In genomic region chr17:81860756-81861568, GRCh38 we compare ENCODE assay signal across 8 cellular contexts. TPM values are rescaled to one million over a fixed set of nuclear protein-coding genes. Genes with fewer than 3 reads are reported as not detected.
DNase-seq lines count a peak whose midpoint lies in the region; ATAC-seq and TF ChIP-seq lines count a peak whose summit lies in the region.

No MANE protein-coding gene starts in this region.

- H3K4me3 ChIP-seq in fibroblast of the aortic adventitia (ENCODE audit: low read depth, low read length) = peak overlapping the region; percentile 86

- H4K20me1 ChIP-seq in H9 (ENCODE audit: control insufficient read depth, insufficient read depth, insufficient read length) = peaks cover 2% of the 10 kb centered on the region

- H3K4me1 ChIP-seq in ES-I3 (ENCODE audit: insufficient read depth, low read length) (0 out of 2 replicates have a peak, but pooled peaks cover 6% of the 10 kb centered on the region), H9 (ENCODE audit: insufficient read depth, low read length) (peaks cover 3% of the 10 kb centered on the region; the same call in 1 of the 2 replicates)

- no peaks in the 10 kb centered on the region for H3K9me3 ChIP-seq in ES-I3 (ENCODE audit: control insufficient read depth, insufficient read depth, low read length)
- no peaks in the 10 kb centered on the region for H3K9me3 ChIP-seq in H9 (ENCODE audit: control insufficient read depth, low read depth, low read length)

- H3K4ac ChIP-seq in H9 (ENCODE audit: low read depth, low read length) = no peak overlapping the region

- ATAC-seq in natural killer cell treated with Interleukin-12 subunit alpha and Interleukin-12 subunit beta and Interleukin-15 and Interleukin-18, amount 100 ng/mL, for 72 hours = peak; percentile 93

- peak; percentile 100 for DNase-seq in H9
- DNase-seq in M059J (ENCODE audit: low read depth) = peak; percentile 100
- peak; percentile 100 for DNase-seq in activated effector memory CD4-positive, alpha-beta T cell treated with anti-CD3 and anti-CD28 coated beads, Interleukin-2, amount 50 U/mL, for 16 hours
- peak; percentile 100 for DNase-seq in fibroblast of the aortic adventitia (ENCODE audit: low read depth)
- peak; percentile 100 for DNase-seq in natural killer cell treated with Interleukin-12 subunit alpha and Interleukin-12 subunit beta and Interleukin-15 and Interleukin-18, amount 100 ng/mL, for 72 hours (ENCODE audit: low spot score)
- peak; percentile 100 for DNase-seq in stimulated activated naive CD4-positive, alpha-beta T cell treated with Interleukin-2 at 50 U/mL for 16 hours (lab: John Stamatoyannopoulos, UW)

- H3K4me2 ChIP-seq in H9 (ENCODE audit: insufficient read depth, insufficient read length, low read length) = peak overlapping the region; percentile 90

- peak overlapping the region; percentile 94 for H3K14ac ChIP-seq in H9 (ENCODE audit: insufficient read depth, low read length)

- H2AK5ac ChIP-seq in H9 (ENCODE audit: insufficient read length, low read length) = no peak overlapping the region

- H3K27me3 Mint-ChIP-seq in H9 (ENCODE audit: low read depth) = peaks cover 2% of the 10 kb centered on the region
- no peaks in the 10 kb centered on the region for H3K27me3 Mint-ChIP-seq in natural killer cell treated with Interleukin-12 subunit alpha and Interleukin-12 subunit beta and Interleukin-15 and Interleukin-18, amount 100 ng/mL, for 72 hours

- H2BK12ac ChIP-seq in H9 (ENCODE audit: insufficient read length, low read depth, low read length) = no peak overlapping the region

- no peak overlapping the region for H2BK20ac ChIP-seq in H9 (ENCODE audit: low read depth, low read length, poor library complexity, severe bottlenecking)

- H3K79me1 ChIP-seq in H9 (ENCODE audit: insufficient read depth, low read depth, low read length, poor library complexity, severe bottlenecking) = peaks cover 14% of the 10 kb centered on the region

- H4K8ac ChIP-seq in H9 (replicated peaks; ENCODE audit: insufficient read length, low read depth, low read length) = no peak overlapping the region

- no CpG with 5 or more reads among the region's 74 CpGs for WGBS in H9 (ENCODE audit: extremely low coverage, insufficient read length, low lambda C conversion rate)

- H3K18ac ChIP-seq in H9 (ENCODE audit: insufficient read length, low read depth, low read length) = peak overlapping the region; percentile 84

- peak overlapping the region; percentile 33 for H2BK5ac ChIP-seq in H9 (ENCODE audit: insufficient read length, low read length)

- no peak overlapping the region for H3K23ac ChIP-seq in H9 (ENCODE audit: insufficient read length, low read depth, low read length)

- no peak overlapping the region for H3T11ph ChIP-seq in H9 (ENCODE audit: low read length)

- peaks cover 31% of the 10 kb centered on the region for H3K36me3 ChIP-seq in ES-I3 (ENCODE audit: insufficient read depth, low read length)

- H4K5ac ChIP-seq in H9 (ENCODE audit: insufficient read length, low read depth, low read length) = no peak overlapping the region

- no peaks in the 10 kb centered on the region for H3K27me3 ChIP-seq in H9 (ENCODE audit: insufficient read depth, low read length)

- H3K4me3 Mint-ChIP-seq in H9 = peak overlapping the region; percentile 82 to 94
- peak overlapping the region; percentile 97 for H3K4me3 Mint-ChIP-seq in natural killer cell treated with Interleukin-12 subunit alpha and Interleukin-12 subunit beta and Interleukin-15 and Interleukin-18, amount 100 ng/mL, for 72 hours

- peak overlapping the region; percentile 96 to 98 (median 97) for H3K27ac Mint-ChIP-seq in H9
- peak overlapping the region; percentile 99 for H3K27ac Mint-ChIP-seq in natural killer cell treated with Interleukin-12 subunit alpha and Interleukin-12 subunit beta and Interleukin-15 and Interleukin-18, amount 100 ng/mL, for 72 hours

- no peak overlapping the region for H2BK15ac ChIP-seq in H9 (ENCODE audit: low read depth, low read length)

- H2BK120ac ChIP-seq in H9 (ENCODE audit: low read depth, low read length, poor library complexity, severe bottlenecking) = no peak overlapping the region

- peaks cover 10% of the 10 kb centered on the region for H3K23me2 ChIP-seq in H9 (ENCODE audit: insufficient read length, low read depth, low read length, poor library complexity, severe bottlenecking)

- peaks cover 0 to 3% of the 10 kb centered on the region in 2 experiments; a peak in 1 of 5 replicates for H3K9me3 Mint-ChIP-seq in H9
- no peaks in the 10 kb centered on the region for H3K9me3 Mint-ChIP-seq in natural killer cell treated with Interleukin-12 subunit alpha and Interleukin-12 subunit beta and Interleukin-15 and Interleukin-18, amount 100 ng/mL, for 72 hours

- H3K36me3 Mint-ChIP-seq in H9 (ENCODE audit: insufficient read depth in 1 of 3, low read depth in 3 of 3) = peaks cover 22 to 54% (median 50%) of the 10 kb centered on the region in 3 experiments; a peak in 6 of 7 replicates
- peaks cover 11% of the 10 kb centered on the region for H3K36me3 Mint-ChIP-seq in natural killer cell treated with Interleukin-12 subunit alpha and Interleukin-12 subunit beta and Interleukin-15 and Interleukin-18, amount 100 ng/mL, for 72 hours

- no peak overlapping the region for H4K91ac ChIP-seq in H9 (ENCODE audit: insufficient read length, low read depth, low read length)

- no peak for TF ChIP-seq CTCF in H9 (conservative IDR thresholded peaks at IDR 0.05)
- peak; percentile 35 for TF ChIP-seq CTCF in fibroblast of the aortic adventitia (IDR thresholded peaks at IDR 0.05; ENCODE audit: insufficient read depth, low read length)

- TF ChIP-seq POLR2A in Raji (IDR thresholded peaks at IDR 0.05; ENCODE audit: insufficient read depth, low read depth, low read length) = peak; percentile 94

- peaks cover 9 to 20% of the 10 kb centered on the region in 2 experiments for H3K4me1 Mint-ChIP-seq in H9
- H3K4me1 Mint-ChIP-seq in natural killer cell treated with Interleukin-12 subunit alpha and Interleukin-12 subunit beta and Interleukin-15 and Interleukin-18, amount 100 ng/mL, for 72 hours (ENCODE audit: low read depth in 2 of 2) = peaks cover 24 to 42% of the 10 kb centered on the region in 2 donors

- H3K27ac ChIP-seq in H9 (ENCODE audit: insufficient read length, low read depth, low read length) = no peak overlapping the region

- H3K9ac ChIP-seq in ES-I3 (ENCODE audit: low read depth, low read length) (peak overlapping the region; percentile 95), H9 (ENCODE audit: extremely low read depth, insufficient read length, low read length) (peak overlapping the region; percentile 92)

- peaks cover 20% of the 10 kb centered on the region; the same call in 1 of the 2 replicates for H3K79me2 ChIP-seq in H9 (ENCODE audit: insufficient read depth, low read length)

- no peak overlapping the region for H3K56ac ChIP-seq in H9 (ENCODE audit: insufficient read length, low read depth, low read length)

- no peak overlapping the region for H2AFZ ChIP-seq in H9 (ENCODE audit: low read length)

RNA-seq across cellular contexts. Expression of gene P4HB, which starts 0.6 kb away (rescaled TPM):
- total RNA-seq in H9 (2021) = 364 and 366 TPM in 2 replicates
- total RNA-seq in M059J (2014; rRNA removed; shearing (Covaris generic)) = 1,409 and 1,513 TPM in 2 replicates
- total RNA-seq in fibroblast of the aortic adventitia (ENCODE audit: low replicate concordance) = 763 and 1,500 TPM in 2 replicates
- total RNA-seq in natural killer cell treated with Interleukin-12 subunit alpha and Interleukin-12 subunit beta and Interleukin-15 and Interleukin-18, amount 100 ng/mL, for 72 hours = 100 to 1,000 TPM; 691 to 774 TPM

RNA-seq across cellular contexts. Expression of gene ARHGDIA, which starts 10.2 kb away (rescaled TPM):
- total RNA-seq in H9 (2021) (247 and 255 TPM in 2 replicates), fibroblast of the aortic adventitia (ENCODE audit: low replicate concordance) (95.1 and 149 TPM in 2 replicates)
- 124 and 207 TPM in 2 replicates for total RNA-seq in M059J (2014; rRNA removed; shearing (Covaris generic))
- 100 to 1,000 TPM; 874 to 929 TPM for total RNA-seq in natural killer cell treated with Interleukin-12 subunit alpha and Interleukin-12 subunit beta and Interleukin-15 and Interleukin-18, amount 100 ng/mL, for 72 hours

RNA-seq across cellular contexts. Expression of gene PPP1R27, which starts 26.1 kb away (rescaled TPM):
- total RNA-seq in H9 (2021) (0.15 and 0.22 TPM in 2 replicates), fibroblast of the aortic adventitia (ENCODE audit: low replicate concordance) (not detected in 2 replicates)
- not detected in 2 replicates for total RNA-seq in M059J (2014; rRNA removed; shearing (Covaris generic))
- total RNA-seq in natural killer cell treated with Interleukin-12 subunit alpha and Interleukin-12 subunit beta and Interleukin-15 and Interleukin-18, amount 100 ng/mL, for 72 hours = not detected

RNA-seq across cellular contexts. Expression of gene MCRIP1, which starts 27.9 kb away (rescaled TPM):
- total RNA-seq in H9 (2021) (117 and 118 TPM in 2 replicates), fibroblast of the aortic adventitia (ENCODE audit: low replicate concordance) (130 and 195 TPM in 2 replicates)
- 40.2 and 58.3 TPM in 2 replicates for total RNA-seq in M059J (2014; rRNA removed; shearing (Covaris generic))
- 100 to 1,000 TPM in 1 of 2 donors, 10 to 100 TPM in 1; 83.9 to 104 TPM for total RNA-seq in natural killer cell treated with Interleukin-12 subunit alpha and Interleukin-12 subunit beta and Interleukin-15 and Interleukin-18, amount 100 ng/mL, for 72 hours

RNA-seq across cellular contexts. Expression of gene ALYREF, which starts 30.4 kb away (rescaled TPM):
- 212 and 219 TPM in 2 replicates for total RNA-seq in H9 (2021)
- total RNA-seq in M059J (2014; rRNA removed; shearing (Covaris generic)) = 184 and 197 TPM in 2 replicates
- total RNA-seq in fibroblast of the aortic adventitia (ENCODE audit: low replicate concordance) = 43.6 and 77.3 TPM in 2 replicates
- 100 to 1,000 TPM; 159 to 302 TPM for total RNA-seq in natural killer cell treated with Interleukin-12 subunit alpha and Interleukin-12 subunit beta and Interleukin-15 and Interleukin-18, amount 100 ng/mL, for 72 hours
